In genomic region chr1:233543338-233544255, GRCh38 we compare ENCODE assay signal across 11 cellular contexts.
DNase-seq lines count a peak whose midpoint lies in the region; TF ChIP-seq lines count a peak whose summit lies in the region.
"Had no signal": no experiment of that assay in that cellular context is flagged by ENCODE, and none has a peak within 500 bp of the region (broad histone marks: within the 10 kb centered on the region; RNA-seq: fewer than 3 reads in every experiment).

No MANE protein-coding gene starts in this region.

- TF ChIP-seq EP300 in esophagus muscularis mucosa (IDR thresholded peaks at IDR 0.05), result no peak

- H3K27ac ChIP-seq in esophagus muscularis mucosa (replicated peaks in 1 of 4), result no peak overlapping the region
- H3K27ac ChIP-seq: SJCRH30 had no signal

- H3K4me3 ChIP-seq in choroid plexus epithelial cell (ENCODE audit: low read depth, low read length) (no peak overlapping the region), esophagus muscularis mucosa (no peak overlapping the region)
- H3K4me3 ChIP-seq: SJCRH30 had no signal

- 54% methylated on average over 8 of the region's 8 CpGs for WGBS in esophagus muscularis mucosa

- intact Hi-C loops in esophagus muscularis mucosa (cut with DNase I), result no loop called here

- H3K9me3 ChIP-seq in esophagus muscularis mucosa, result peaks cover 0 to 3% (median 0%) of the 10 kb centered on the region in 4 donors
- H3K9me3 ChIP-seq: SJCRH30 had no signal

- no peaks in the 10 kb centered on the region for H3K36me3 ChIP-seq in esophagus muscularis mucosa
- H3K36me3 ChIP-seq: SJCRH30 had no signal

- TF ChIP-seq CTCF in choroid plexus epithelial cell (conservative IDR thresholded peaks at IDR 0.05; ENCODE audit: low read depth, low read length) (no peak), esophagus muscularis mucosa (IDR thresholded peaks at IDR 0.05) (no peak)

- H3K27me3 ChIP-seq in esophagus muscularis mucosa, result no peaks in the 10 kb centered on the region
- H3K27me3 ChIP-seq: SJCRH30 had no signal

- H3K4me1 ChIP-seq in esophagus muscularis mucosa, result peaks cover 0 to 8% (median 5%) of the 10 kb centered on the region in 4 donors
- H3K4me1 ChIP-seq: SJCRH30 had no signal

- DNase-seq in COLO668 (lab: John Stamatoyannopoulos, UW; ENCODE audit: unreplicated experiment) (peak; percentile 34), LoVo (ENCODE audit: low spot score) (peak; percentile 87), choroid plexus epithelial cell (ENCODE audit: low read depth) (peak; percentile 9), myocyte (ENCODE audit: low read depth) (peak; percentile 2), esophagus muscularis mucosa (ENCODE audit: extremely low spot score) (no peak), Kasumi-1 (lab: John Stamatoyannopoulos, UW) (no peak)
- no peak for DNase-seq in stimulated activated naive CD4-positive, alpha-beta T cell treated with Interleukin-2 at 50 U/mL for 16 hours (lab: John Stamatoyannopoulos, UW)
- DNase-seq in activated naive CD4-positive, alpha-beta T cell (lab: John Stamatoyannopoulos, UW), result no peak
- DNase-seq: activated naive CD8-positive, alpha-beta T cell treated with anti-CD3 and anti-CD28 coated beads for 36 hours; natural killer cell; SJCRH30 had no signal

- no peak for TF ChIP-seq POLR2A in esophagus muscularis mucosa (IDR thresholded peaks at IDR 0.05; ENCODE audit: low read depth)

Comparison
In these comparisons a context has a peak if more than half of its experiments do, and no peak if none do; other contexts are left out.
1. DNase-seq: peak in COLO668 (single experiment), LoVo (single experiment), choroid plexus epithelial cell (single experiment) and myocyte (single experiment); none in stimulated activated naive CD4-positive, alpha-beta T cell treated with Interleukin-2 at 50 U/mL for 16 hours (single experiment), esophagus muscularis mucosa (single experiment), activated naive CD4-positive, alpha-beta T cell (0 of 4) and Kasumi-1 (0 of 2).